ENCODE assay signal across 22 cellular contexts in the genomic region with DNA sequence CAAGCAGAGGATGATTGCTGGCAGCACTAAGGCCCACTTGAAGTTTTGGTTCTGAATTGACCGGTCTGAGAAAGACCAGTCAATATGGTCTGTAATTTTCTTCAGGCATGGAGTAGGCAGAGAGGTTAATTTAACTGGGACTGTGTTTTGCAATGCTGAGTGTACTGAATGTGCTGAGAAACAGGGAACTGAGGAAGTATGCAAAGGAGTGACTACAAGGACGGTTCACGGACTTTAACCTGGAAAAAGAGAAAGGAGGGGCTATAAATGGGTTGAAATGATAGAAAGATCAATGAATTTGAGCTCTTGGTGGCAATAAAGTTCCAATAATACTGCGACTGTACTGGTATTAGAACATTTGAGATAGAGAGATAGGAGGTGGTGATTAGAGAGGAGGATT.
DNase-seq lines count a peak whose midpoint lies in the region; ATAC-seq and TF ChIP-seq lines count a peak whose summit lies in the region.
"Had no signal": no experiment of that assay in that cellular context is flagged by ENCODE, and none has a peak within 500 bp of the region (broad histone marks: within the 10 kb centered on the region; RNA-seq: fewer than 3 reads in every experiment).

No MANE protein-coding gene starts in this region.

- WGBS in smooth muscle cell (ENCODE audit: low lambda C conversion rate), result 92% methylated on average over 4 of the region's 4 CpGs

- H3K9me3 ChIP-seq in mucosa of descending colon, result no peaks in the 10 kb centered on the region
- H3K9me3 ChIP-seq in smooth muscle cell (replicated peaks; ENCODE audit: low read depth), result no peaks in the 10 kb centered on the region
- H3K9me3 ChIP-seq: A549, BE2C, HAP-1 had no signal

- H3K4me2 ChIP-seq in smooth muscle cell, result no peak overlapping the region
- H3K4me2 ChIP-seq: A549, GM23338 had no signal

- ATAC-seq in mucosa of descending colon, result peak; percentile 65
- no peak for ATAC-seq in GM19324 (IDR thresholded peaks at IDR 0.05; ENCODE audit: low FRiP score, unreplicated experiment)
- ATAC-seq: A549, GM12878, GM23338 had no signal

- H3K79me2 ChIP-seq in smooth muscle cell (ENCODE audit: low read depth), result no peaks in the 10 kb centered on the region

- DNase-seq in NCI-H526 (lab: John Stamatoyannopoulos, UW) (peak; percentile 82 to 84), NOMO-1 treated with DMSO at 0.1 percent for 48 hours (lab: John Stamatoyannopoulos, UW; ENCODE audit: unreplicated experiment) (peak; percentile 48), mucosa of descending colon (no peak), smooth muscle cell (lab: John Stamatoyannopoulos, UW; ENCODE audit: unreplicated experiment) (no peak), T-helper 1 cell (no peak)
- DNase-seq: 8988T; ACHN; AML-193; BE2C; CD4-positive, alpha-beta T cell; CD8-positive, alpha-beta memory T cell; DMS 273 treated with DMSO at 0.1 percent for 48 hours; DMS79; EL; GDM1; HFFc6 had no signal

- TF ChIP-seq CTCF in mucosa of descending colon (IDR thresholded peaks at IDR 0.05) (no peak), smooth muscle cell (IDR thresholded peaks at IDR 0.05; ENCODE audit: borderline replicate concordance, insufficient read depth, poor library complexity, severe bottlenecking) (no peak)

- intact Hi-C loops in mucosa of descending colon (cut with DNase I, micrococcal nuclease), result no loop called here

- H3F3A ChIP-seq in smooth muscle cell (ENCODE audit: low read depth), result no peaks in the 10 kb centered on the region

- H3K4me1 ChIP-seq in mucosa of descending colon (ENCODE audit: low read depth) (no peaks in the 10 kb centered on the region), smooth muscle cell (ENCODE audit: low read depth) (no peaks in the 10 kb centered on the region)
- H3K4me1 ChIP-seq: A549, BE2C, HAP-1 had no signal

- no peak overlapping the region for H3K9ac ChIP-seq in smooth muscle cell (ENCODE audit: low read depth)
- H3K9ac ChIP-seq: BLaER1 treated with 17β-estradiol and CSF1 and Interleukin-3, amounts not matched to agents 10 nM and 100 nM had no signal

- no peaks in the 10 kb centered on the region for H4K20me1 ChIP-seq in smooth muscle cell (ENCODE audit: low read depth)
- H4K20me1 ChIP-seq: BLaER1 treated with 17β-estradiol and CSF1 and Interleukin-3, amounts not matched to agents 10 nM and 100 nM had no signal

- H3K36me3 ChIP-seq in mucosa of descending colon (ENCODE audit: low read depth) (no peaks in the 10 kb centered on the region), smooth muscle cell (ENCODE audit: low read depth) (no peaks in the 10 kb centered on the region)
- H3K36me3 ChIP-seq: BE2C; BLaER1 treated with 17β-estradiol and CSF1 and Interleukin-3, amounts not matched to agents 10 nM and 100 nM; HAP-1 had no signal

- H2AFZ ChIP-seq in smooth muscle cell (ENCODE audit: low read depth), result no peak overlapping the region
- H2AFZ ChIP-seq: GM23338 had no signal

- no peaks in the 10 kb centered on the region for H3K27me3 ChIP-seq in smooth muscle cell (ENCODE audit: low read depth)
- H3K27me3 ChIP-seq: BE2C had no signal

- no peak overlapping the region for H3K27ac ChIP-seq in smooth muscle cell (ENCODE audit: low read depth)
- H3K27ac ChIP-seq: A549; BLaER1 treated with 17β-estradiol and CSF1 and Interleukin-3, amounts not matched to agents 10 nM and 100 nM had no signal

- H3K4me3 ChIP-seq in mucosa of descending colon, result no peak overlapping the region
- no peak overlapping the region for H3K4me3 ChIP-seq in smooth muscle cell
- H3K4me3 ChIP-seq: A549; BLaER1 treated with 17β-estradiol and CSF1 and Interleukin-3, amounts not matched to agents 10 nM and 100 nM; GM12878; GM23338; HAP-1 had no signal

Comparison
In these comparisons a context has a peak if more than half of its experiments do, and no peak if none do; other contexts are left out.
1. DNase-seq: peak in NCI-H526 (2 of 2) and NOMO-1 treated with DMSO at 0.1 percent for 48 hours (single experiment); none in mucosa of descending colon (0 of 3), smooth muscle cell (single experiment) and T-helper 1 cell (0 of 5).